In the genomic region with DNA sequence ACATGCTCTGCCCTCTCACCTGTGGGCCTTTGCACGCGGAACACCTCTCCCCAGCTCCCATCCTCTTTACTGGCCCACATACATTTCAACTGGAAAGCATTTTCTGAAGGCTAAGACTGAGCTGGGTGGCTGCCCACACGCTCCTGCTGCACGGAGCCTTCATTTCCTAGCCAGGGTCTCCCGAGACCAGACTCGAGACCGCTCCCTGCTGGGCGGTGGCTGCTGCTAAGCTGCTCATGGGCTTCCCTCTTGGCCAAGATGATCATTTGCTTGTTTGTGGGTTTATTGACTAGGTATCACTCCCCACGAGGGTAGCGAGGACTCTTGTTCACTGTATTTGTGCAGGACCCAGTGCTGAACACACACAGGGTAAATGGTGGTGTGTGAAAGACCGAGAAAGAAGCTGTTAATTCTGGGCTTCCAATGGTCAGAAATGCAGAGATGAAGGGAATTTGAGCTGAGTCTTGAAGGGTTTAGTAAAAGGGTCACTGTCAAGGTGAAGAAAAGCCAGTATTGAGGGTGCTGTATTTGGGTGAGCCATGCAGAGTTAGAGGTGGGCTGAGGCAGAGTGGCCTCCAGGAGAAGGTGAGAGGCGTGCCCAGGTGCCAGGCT, we compare ENCODE assay signal across 8 cellular contexts. TPM values are rescaled to one million over a fixed set of nuclear protein-coding genes. Genes with fewer than 3 reads are reported as not detected.
DNase-seq lines count a peak whose midpoint lies in the region; ATAC-seq and TF ChIP-seq lines count a peak whose summit lies in the region.

No MANE protein-coding gene starts in this region.

- H4K8ac ChIP-seq in neuronal stem cell (ENCODE audit: low read depth, low read length), result no peak overlapping the region

- no peak overlapping the region for H3K4ac ChIP-seq in neuronal stem cell (ENCODE audit: low read length)

- peak overlapping the region; percentile 90 for H3K4me2 ChIP-seq in neuronal stem cell (ENCODE audit: insufficient read depth, low read length, poor library complexity, severe bottlenecking)

- H3K27me3 ChIP-seq in neuronal stem cell (ENCODE audit: control insufficient read depth in 3 of 3, insufficient read depth in 3 of 3, low read depth in 1 of 3, low read length in 3 of 3) (no peaks in the 10 kb centered on the region), stomach smooth muscle (ENCODE audit: control insufficient read depth in 1 of 2, insufficient read depth in 2 of 2, low read length in 2 of 2) (no peaks in the 10 kb centered on the region)

- peaks cover 12% of the 10 kb centered on the region for H3K79me1 ChIP-seq in neuronal stem cell (ENCODE audit: low read depth, low read length)

- peaks cover 11 to 26% of the 10 kb centered on the region in 2 donors for H3K4me1 ChIP-seq in neuronal stem cell (ENCODE audit: control insufficient read depth in 2 of 2, insufficient read depth in 1 of 2, low read depth in 1 of 2, low read length in 2 of 2)
- peaks cover 35% of the 10 kb centered on the region for H3K4me1 ChIP-seq in stomach smooth muscle (ENCODE audit: control insufficient read depth, insufficient read depth, low read length)

- no peak overlapping the region for H3K23ac ChIP-seq in neuronal stem cell (ENCODE audit: low read depth, low read length, poor library complexity)

- H3K14ac ChIP-seq in neuronal stem cell (ENCODE audit: low read length), result no peak overlapping the region

- peak overlapping the region; percentile 63 for H2AK5ac ChIP-seq in neuronal stem cell (ENCODE audit: low read depth, low read length)

- H3K36me3 ChIP-seq in neuronal stem cell (replicated peaks in 1 of 2; ENCODE audit: control insufficient read depth in 2 of 2, insufficient read depth in 2 of 2, low read length in 2 of 2) (peaks cover 17 to 32% of the 10 kb centered on the region in 2 donors), stomach smooth muscle (ENCODE audit: control insufficient read depth in 2 of 2, insufficient read depth in 2 of 2, low read length in 2 of 2) (peaks cover 27 to 30% of the 10 kb centered on the region in 2 donors)

- H2AFZ ChIP-seq in neuronal stem cell (ENCODE audit: low read length), result peak overlapping the region; percentile 92

- H2BK15ac ChIP-seq in neuronal stem cell (ENCODE audit: low read length), result no peak overlapping the region

- no peak overlapping the region for H2BK5ac ChIP-seq in neuronal stem cell (ENCODE audit: low read length)

- H2BK120ac ChIP-seq in neuronal stem cell (ENCODE audit: low read depth, low read length), result no peak overlapping the region

- peak overlapping the region; percentile 99 for H3K4me3 ChIP-seq in foreskin fibroblast (ENCODE audit: low read depth in 1 of 2, low read length in 2 of 2)
- H3K4me3 ChIP-seq in neuronal stem cell (ENCODE audit: low read length in 2 of 2), result peak overlapping the region; percentile 88 to 94
- peak overlapping the region; percentile 77 to 96 for H3K4me3 ChIP-seq in stomach smooth muscle (ENCODE audit: low read length in 2 of 2)

- no peaks in the 10 kb centered on the region for H3K9me3 ChIP-seq in neuronal stem cell (replicated peaks in 1 of 2; ENCODE audit: control insufficient read depth in 2 of 2, insufficient read depth in 1 of 2, low read depth in 1 of 2, low read length in 2 of 2)
- no peaks in the 10 kb centered on the region for H3K9me3 ChIP-seq in stomach smooth muscle (ENCODE audit: control insufficient read depth in 2 of 2, low read length in 2 of 2)

- H2BK12ac ChIP-seq in neuronal stem cell (ENCODE audit: low read length), result no peak overlapping the region

- peak; percentile 88 for TF ChIP-seq CTCF in foreskin fibroblast (IDR thresholded peaks at IDR 0.05; ENCODE audit: low read depth, low read length)

- H3K9ac ChIP-seq in neuronal stem cell (ENCODE audit: low read depth, low read length, poor library complexity) (peak overlapping the region; percentile 90), stomach smooth muscle (ENCODE audit: low read length in 2 of 2) (peak overlapping the region; percentile 74 to 81)

- WGBS in neuronal stem cell (ENCODE audit: extremely low coverage in 2 of 2, insufficient read length in 2 of 2, insufficient replicate concordance in 1 of 2), 2 donors, result no CpG with 5 or more reads among the region's 12 CpGs

- no peak overlapping the region for H3K18ac ChIP-seq in neuronal stem cell (ENCODE audit: low read length)

- H4K91ac ChIP-seq in neuronal stem cell (ENCODE audit: low read depth, low read length, poor library complexity), result no peak overlapping the region

- DNase-seq in NCI-H2081 (lab: John Stamatoyannopoulos, UW) (peak; percentile 22 to 48), NCI-H2081 treated with DMSO at 0.1 percent for 48 hours (lab: John Stamatoyannopoulos, UW) (no peak), RPMI8226 (peak; percentile 77), foreskin fibroblast (peak; percentile 75 to 93), neuronal stem cell (ENCODE audit: low spot score) (peak; percentile 47)
- peak; percentile 61 for DNase-seq in activated T-helper 9 cell treated with anti-CD3 and anti-CD28 coated beads, Interleukin-2, amount 50 U/mL, for 16 hours (ENCODE audit: low read depth)

- H3K27ac ChIP-seq in neuronal stem cell (replicated peaks; ENCODE audit: low read length), result no peak overlapping the region
- H3K27ac ChIP-seq in stomach smooth muscle (ENCODE audit: low read length), result peak overlapping the region; percentile 64

- peak; percentile 38 for ATAC-seq in HG03175 (IDR thresholded peaks at IDR 0.05; ENCODE audit: unreplicated experiment)

RNA-seq across cellular contexts. Expression of gene TRAPPC2L, which starts 0.9 kb away (rescaled TPM):
- 57.0 TPM for polyA plus RNA-seq in neuronal stem cell (2013, experiment 1 of 2)
- 58.2 TPM for polyA plus RNA-seq in neuronal stem cell (2013, experiment 2 of 2)

RNA-seq across cellular contexts. Expression of gene GALNS, which starts 1.1 kb away (rescaled TPM):
- 9.6 TPM for polyA plus RNA-seq in neuronal stem cell (2013, experiment 1 of 2)
- 9.1 TPM for polyA plus RNA-seq in neuronal stem cell (2013, experiment 2 of 2)

RNA-seq across cellular contexts. Expression of gene PABPN1L, which starts 8.6 kb away (rescaled TPM):
- polyA plus RNA-seq in neuronal stem cell (2013, experiment 1 of 2), result not detected
- not detected for polyA plus RNA-seq in neuronal stem cell (2013, experiment 2 of 2)

RNA-seq across cellular contexts. Expression of gene APRT, which starts 46.1 kb away (rescaled TPM):
- 146 TPM for polyA plus RNA-seq in neuronal stem cell (2013, experiment 1 of 2)
- 150 TPM for polyA plus RNA-seq in neuronal stem cell (2013, experiment 2 of 2)

RNA-seq across cellular contexts. Expression of gene CDT1, which starts 54.2 kb away (rescaled TPM):
- polyA plus RNA-seq in neuronal stem cell (2013, experiment 1 of 2), result 40.6 TPM
- polyA plus RNA-seq in neuronal stem cell (2013, experiment 2 of 2), result 40.0 TPM
